Comparison of ENCODE assay signal across 25 cellular contexts in genomic region chr20:22827916-22828315, GRCh38.
"Had no signal": no experiment of that assay in that cellular context is flagged by ENCODE, and none has a peak within 500 bp of the region (broad histone marks: within the 10 kb centered on the region; RNA-seq: fewer than 3 reads in every experiment).

No MANE protein-coding gene starts in this region.

- H3K36me3 ChIP-seq: ascending aorta, esophagus muscularis mucosa, stomach, thyroid gland had no signal

- H3K4me3 ChIP-seq: ascending aorta, esophagus muscularis mucosa, stomach, thyroid gland had no signal

- H3K27me3 ChIP-seq: ascending aorta, esophagus muscularis mucosa, stomach, thyroid gland had no signal

- DNase-seq: activated CD4-positive, alpha-beta memory T cell treated with anti-CD3 and anti-CD28 coated beads for 36 hours; activated CD4-positive, alpha-beta T cell treated with anti-CD3 and anti-CD28 coated beads, Interleukin-2, amount 10 ng/mL, durations not matched to agents 24 days and 14 days; activated CD4-positive, CD25-positive, alpha-beta regulatory T cell treated with anti-CD3 and anti-CD28 coated beads, Interleukin-2, amount 50 U/mL, for 72 hours; activated CD8-positive, alpha-beta memory T cell treated with anti-CD3 and anti-CD28 coated beads, Interleukin-2, amount 50 U/mL, for 4 hours; activated effector memory CD4-positive, alpha-beta T cell treated with anti-CD3 and anti-CD28 coated beads, Interleukin-2, amount 50 U/mL, for 16 hours; activated naive CD4-positive, alpha-beta T cell treated with anti-CD3 and anti-CD28 coated beads for 36 hours; activated naive CD8-positive, alpha-beta T cell treated with anti-CD3 and anti-CD28 coated beads for 36 hours; activated T-cell treated with anti-CD3 and anti-CD28 coated beads, Interleukin-2, amount 50 U/mL, for 1 hour; caudate nucleus; cortex of kidney; glutamatergic neuron; hippocampal formation; naive thymus-derived CD8-positive, alpha-beta T cell; occipital lobe; posterior cingulate gyrus; right cardiac atrium; stimulated activated CD4-positive, alpha-beta T cell treated with anti-CD3 and anti-CD28 coated beads, Interleukin-15, amount 100 ng/mL, for 24 hours; stimulated activated CD4-positive, alpha-beta T cell treated with anti-CD3 and anti-CD28 coated beads, Interleukin-2, amount 100 ng/mL, for 24 hours; stimulated activated naive B cell treated with anti-CD40 and anti-IgM and Interleukin-4, amounts not matched to agents 10 μg/mL and 1 μg/mL and 100 μg/mL, for 72 hours; stomach; T-helper 2 cell; thyroid gland had no signal

- FAIRE-seq: frontal cortex had no signal

- H3K27ac ChIP-seq: ascending aorta, esophagus muscularis mucosa, stomach, thyroid gland had no signal

- H3K9me3 ChIP-seq: ascending aorta, esophagus muscularis mucosa, thyroid gland had no signal

- ATAC-seq: naive thymus-derived CD8-positive, alpha-beta T cell; right cardiac atrium; stimulated activated naive B cell treated with anti-CD40 and anti-IgM and Interleukin-4, amounts not matched to agents 10 μg/mL and 1 μg/mL and 100 μg/mL, for 72 hours had no signal

- H3K4me1 ChIP-seq: ascending aorta, esophagus muscularis mucosa, stomach, thyroid gland had no signal
